In the genomic region with DNA sequence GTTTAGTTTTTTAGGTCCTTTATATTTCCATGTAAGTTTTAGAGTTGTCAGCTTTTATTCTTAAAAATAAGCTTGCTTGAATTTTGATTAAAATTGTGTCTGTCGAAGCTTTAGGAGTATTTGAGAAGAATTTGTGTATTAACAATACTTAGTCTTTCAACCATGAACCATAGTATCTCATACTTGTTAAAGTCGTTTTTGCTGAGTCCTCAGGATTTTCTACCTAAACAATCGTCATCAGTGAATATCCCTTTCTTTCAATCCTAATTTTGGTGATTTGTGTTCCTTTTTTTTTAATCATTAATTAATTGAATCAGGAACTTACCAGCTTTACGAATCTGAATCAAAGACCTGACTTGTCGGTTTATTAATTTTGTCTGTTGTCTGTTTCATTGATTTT, we compare ENCODE assay signal across 16 cellular contexts. TPM values are rescaled to one million over a fixed set of nuclear protein-coding genes. Genes with fewer than 3 reads are reported as not detected.
DNase-seq lines count a peak whose midpoint lies in the region; ATAC-seq, FAIRE-seq and TF ChIP-seq lines count a peak whose summit lies in the region.
"Had no signal": no experiment of that assay in that cellular context is flagged by ENCODE, and none has a peak within 500 bp of the region (broad histone marks: within the 10 kb centered on the region; RNA-seq: fewer than 3 reads in every experiment).

No MANE protein-coding gene starts in this region.

- no peak overlapping the region for H3K27ac ChIP-seq in HepG2 (ENCODE audit: extremely low read length, insufficient read depth, low read length)
- H3K27ac ChIP-seq in right lobe of liver = no peak overlapping the region
- H3K27ac ChIP-seq: C4-2B had no signal

- H3K36me3 Mint-ChIP-seq in activated T-helper 1 cell treated with anti-CD3 and anti-CD28 coated beads, Interleukin-12 subunit alpha, Interleukin-12 subunit beta, Interleukin-2, Interleukin-4 antibody, amounts not matched to agents 30 ng/mL and 10 ng/mL and 1 ng/mL, durations not matched to agents 14 hours and 24 hours and 36 hours (ENCODE audit: low read depth) = peaks cover 47% of the 10 kb centered on the region
- H3K36me3 Mint-ChIP-seq in glutamatergic neuron (ENCODE audit: unreplicated experiment) = no peaks in the 10 kb centered on the region

- H2AFZ ChIP-seq in HepG2 (ENCODE audit: low read length) = no peak overlapping the region
- H2AFZ ChIP-seq: GM23338 had no signal

- H3K9me3 ChIP-seq in HepG2 (ENCODE audit: low read length) = no peaks in the 10 kb centered on the region
- H3K9me3 ChIP-seq in right lobe of liver = no peaks in the 10 kb centered on the region
- H3K9me3 ChIP-seq: Caco-2 had no signal

- H3K4me1 ChIP-seq in HepG2 (ENCODE audit: insufficient read depth, low read length) = no peaks in the 10 kb centered on the region
- peaks cover 0 to 2% (median 0%) of the 10 kb centered on the region in 4 donors for H3K4me1 ChIP-seq in right lobe of liver
- H3K4me1 ChIP-seq: Caco-2 had no signal

- intact Hi-C loops in HepG2 (cut with micrococcal nuclease; ENCODE audit: unreplicated experiment) = no loop called here
- intact Hi-C loops in right lobe of liver (cut with DNase I) = no loop called here
- intact Hi-C loops in activated T-helper 1 cell treated with anti-CD3 and anti-CD28 coated beads, Interleukin-12 subunit alpha, Interleukin-12 subunit beta, Interleukin-2, Interleukin-4 antibody, amounts not matched to agents 30 ng/mL and 10 ng/mL and 1 ng/mL, durations not matched to agents 14 hours and 24 hours and 36 hours (cut with micrococcal nuclease) = no loop called here

- peaks cover 65% of the 10 kb centered on the region for H3K79me2 ChIP-seq in HepG2 (ENCODE audit: insufficient read depth, low read length)

- DNase-seq in HepG2 (ENCODE audit: low spot score) (no peak), right lobe of liver (no peak), GM19239 (ENCODE audit: insufficient read length, low spot score) (no peak), glutamatergic neuron (no peak), NCI-H1105 treated with DMSO at 0.1 percent for 48 hours (lab: John Stamatoyannopoulos, UW) (no peak)
- DNase-seq in activated T-helper 1 cell treated with anti-CD3 and anti-CD28 coated beads, Interleukin-12 subunit alpha, Interleukin-12 subunit beta, Interleukin-2, Interleukin-4 antibody, amounts not matched to agents 30 ng/mL and 10 ng/mL and 1 ng/mL, durations not matched to agents 14 hours and 24 hours and 36 hours (ENCODE audit: low spot score) = no peak
- DNase-seq: ACHN; Caco-2; CD4-positive, alpha-beta T cell; HCEC 1CT had no signal

- no peak overlapping the region for H3K9ac ChIP-seq in HepG2 (ENCODE audit: insufficient read depth, low read depth, low read length)

- peaks cover 6% of the 10 kb centered on the region; the same call in 1 of the 2 replicates for H4K20me1 ChIP-seq in HepG2 (ENCODE audit: insufficient read depth, low read length)

- H3K36me3 ChIP-seq in HepG2 (replicated peaks in 1 of 2; ENCODE audit: control insufficient read depth in 1 of 2, insufficient read depth in 2 of 2, low read length in 2 of 2) (peaks cover 5 to 36% of the 10 kb centered on the region in 2 experiments), right lobe of liver (peaks cover 0 to 10% (median 0%) of the 10 kb centered on the region in 4 donors)

- H3K4me1 Mint-ChIP-seq in activated T-helper 1 cell treated with anti-CD3 and anti-CD28 coated beads, Interleukin-12 subunit alpha, Interleukin-12 subunit beta, Interleukin-2, Interleukin-4 antibody, amounts not matched to agents 30 ng/mL and 10 ng/mL and 1 ng/mL, durations not matched to agents 14 hours and 24 hours and 36 hours (ENCODE audit: low read depth) = peaks cover 46% of the 10 kb centered on the region
- H3K4me1 Mint-ChIP-seq in glutamatergic neuron (ENCODE audit: low read depth, unreplicated experiment) = no peaks in the 10 kb centered on the region

- POLR2A ChIA-PET in HepG2 (lab: Yijun Ruan, JAX) = interaction anchor here (2.4 kb wide), 1 partner anchor 19 kb away, joined by 8 read pairs; the partner anchor contains the start of gene CAND1

- H3K9me3 Mint-ChIP-seq in activated T-helper 1 cell treated with anti-CD3 and anti-CD28 coated beads, Interleukin-12 subunit alpha, Interleukin-12 subunit beta, Interleukin-2, Interleukin-4 antibody, amounts not matched to agents 30 ng/mL and 10 ng/mL and 1 ng/mL, durations not matched to agents 14 hours and 24 hours and 36 hours = peaks cover 3% of the 10 kb centered on the region
- H3K9me3 Mint-ChIP-seq in glutamatergic neuron (ENCODE audit: unreplicated experiment) = no peaks in the 10 kb centered on the region
- H3K9me3 Mint-ChIP-seq: CD4-positive, alpha-beta T cell; GM23338 had no signal

- no peaks in the 10 kb centered on the region for H3K27me3 Mint-ChIP-seq in activated T-helper 1 cell treated with anti-CD3 and anti-CD28 coated beads, Interleukin-12 subunit alpha, Interleukin-12 subunit beta, Interleukin-2, Interleukin-4 antibody, amounts not matched to agents 30 ng/mL and 10 ng/mL and 1 ng/mL, durations not matched to agents 14 hours and 24 hours and 36 hours (ENCODE audit: insufficient read depth)
- H3K27me3 Mint-ChIP-seq in glutamatergic neuron (ENCODE audit: unreplicated experiment) = no peaks in the 10 kb centered on the region
- H3K27me3 Mint-ChIP-seq: CD4-positive, alpha-beta T cell had no signal

- ATAC-seq in HepG2 (no peak), right lobe of liver (no peak), HG02981 (IDR thresholded peaks at IDR 0.05; ENCODE audit: unreplicated experiment) (no peak)
- ATAC-seq: GM23338 had no signal

- TF ChIP-seq EP300 in HepG2 (IDR thresholded peaks at IDR 0.05; ENCODE audit: low read depth in 2 of 2, low read length in 2 of 2) (no peak), HepG2 (CRISPR knock-in tag; IDR thresholded peaks at IDR 0.05; ENCODE audit: borderline replicate concordance) (no peak)

- CTCF ChIA-PET in HepG2 (lab: Yijun Ruan, JAX; ENCODE audit: low intra/inter-chr PET ratio, low total read pairs) = no interaction called here

- 99% methylated on average over 5 of the region's 5 CpGs for WGBS in HepG2 (ENCODE audit: low lambda C conversion rate)
- 77% methylated on average over 5 of the region's 5 CpGs for WGBS in right lobe of liver (ENCODE audit: insufficient coverage, low coverage, low lambda C conversion rate, missing lambda C conversion rate)

- H3K4me2 ChIP-seq in HepG2 (ENCODE audit: low read depth, low read length) = no peak overlapping the region
- H3K4me2 ChIP-seq: GM23338 had no signal

- FAIRE-seq in HepG2 (lab: Jason Lieb, UNC) (no peak), GM19239 (lab: Jason Lieb, UNC) (peak; percentile 33)
- FAIRE-seq: G401.6, GM18507, HTR-8/SVneo had no signal

- TF ChIP-seq CTCF in HepG2 (CRISPR knock-in tag; IDR thresholded peaks at IDR 0.05) (no peak), right lobe of liver (IDR thresholded peaks at IDR 0.05) (no peak), glutamatergic neuron (IDR thresholded peaks at IDR 0.05; ENCODE audit: partially characterized antibody, unreplicated experiment) (no peak)

- BruUV-seq in HepG2 (replicated peaks; lab: Mats Ljungman, UMichigan) = no TSS peak

- no peak overlapping the region for H3K4me3 Mint-ChIP-seq in activated T-helper 1 cell treated with anti-CD3 and anti-CD28 coated beads, Interleukin-12 subunit alpha, Interleukin-12 subunit beta, Interleukin-2, Interleukin-4 antibody, amounts not matched to agents 30 ng/mL and 10 ng/mL and 1 ng/mL, durations not matched to agents 14 hours and 24 hours and 36 hours
- no peak overlapping the region for H3K4me3 Mint-ChIP-seq in glutamatergic neuron (ENCODE audit: unreplicated experiment)
- H3K4me3 Mint-ChIP-seq: CD4-positive, alpha-beta T cell; GM23338 had no signal

- no peak overlapping the region for H3K4me3 ChIP-seq in HepG2 (replicated peaks in 1 of 3; ENCODE audit: insufficient read depth in 1 of 3, low read depth in 2 of 3, low read length in 3 of 3)
- H3K4me3 ChIP-seq in right lobe of liver = no peak overlapping the region
- H3K4me3 ChIP-seq: GM23338 had no signal

- peak overlapping the region; percentile 48 for H3K27ac Mint-ChIP-seq in activated T-helper 1 cell treated with anti-CD3 and anti-CD28 coated beads, Interleukin-12 subunit alpha, Interleukin-12 subunit beta, Interleukin-2, Interleukin-4 antibody, amounts not matched to agents 30 ng/mL and 10 ng/mL and 1 ng/mL, durations not matched to agents 14 hours and 24 hours and 36 hours
- no peak overlapping the region for H3K27ac Mint-ChIP-seq in glutamatergic neuron (ENCODE audit: unreplicated experiment)
- H3K27ac Mint-ChIP-seq: GM23338 had no signal

- no peak for TF ChIP-seq RAD21 in HepG2 (CRISPR knock-in tag; IDR thresholded peaks at IDR 0.05)

- no peak for TF ChIP-seq POLR2A in HepG2 (IDR thresholded peaks at IDR 0.05; ENCODE audit: insufficient read depth in 1 of 2, low read depth in 2 of 2, low read length in 2 of 2)
- TF ChIP-seq POLR2A in right lobe of liver (IDR thresholded peaks at IDR 0.05) = no peak

- in situ Hi-C loops in HepG2 (cut with HindIII; ENCODE audit: extremely low pct_ligation_motif_present, low pct_unique_long_range_greater_than_20kb) = no loop called here

- H3K27me3 ChIP-seq in HepG2 (ENCODE audit: control insufficient read depth in 1 of 2, insufficient read depth in 2 of 2, low read length in 2 of 2) (no peaks in the 10 kb centered on the region), right lobe of liver (no peaks in the 10 kb centered on the region)

RNA-seq across cellular contexts. Expression of gene CAND1, which starts 18.2 kb away (rescaled TPM):
- total RNA-seq in HepG2 (2016; rRNA removed; fragmentation: Illumina TruSeq; extraction: Trizol) (138 and 241 TPM in 2 replicates), right lobe of liver (10 to 100 TPM; 29.3 to 64.4 (median 57.6) TPM), glutamatergic neuron (ENCODE audit: unreplicated experiment) (195 TPM)
- total RNA-seq in HepG2 (2016; cell fraction: cytosol; rRNA removed; fragmentation: Illumina TruSeq; extraction: Trizol; ENCODE audit: low read depth) = 6.2 and 6.5 TPM in 2 replicates
- 141 and 235 TPM in 2 replicates for total RNA-seq in HepG2 (2016; cell fraction: insoluble cytoplasmic fraction; rRNA removed; fragmentation: Illumina TruSeq; extraction: Trizol)
- total RNA-seq in HepG2 (2016; cell fraction: membrane; rRNA removed; fragmentation: Illumina TruSeq; extraction: Trizol) = 43.2 and 45.5 TPM in 2 replicates
- 120 and 125 TPM in 2 replicates for total RNA-seq in HepG2 (2016; cell fraction: nucleus; rRNA removed; fragmentation: Illumina TruSeq; extraction: Trizol)
- 39.2 and 56.2 TPM in 2 replicates for polyA plus RNA-seq in HepG2 (2011; rRNA removed)
- polyA plus RNA-seq in HepG2 (2011; cell fraction: cytosol; rRNA removed) = 13.0 and 22.8 TPM in 2 replicates
- polyA plus RNA-seq in HepG2 (2011; cell fraction: nucleus; rRNA removed) = 25.8 and 28.3 TPM in 2 replicates
- polyA plus RNA-seq in HepG2 (2012) = 44.9 and 55.6 TPM in 2 replicates
- polyA plus RNA-seq in HepG2 (2016; cell fraction: cytosol; fragmentation: Illumina TruSeq; extraction: Trizol; ENCODE audit: low read depth) = 2.3 and 3.2 TPM in 2 replicates
- polyA plus RNA-seq in HepG2 (2016; cell fraction: insoluble cytoplasmic fraction; fragmentation: Illumina TruSeq; extraction: Trizol; ENCODE audit: low read depth) = 90.7 and 101 TPM in 2 replicates
- polyA plus RNA-seq in HepG2 (2016; cell fraction: membrane; fragmentation: Illumina TruSeq; extraction: Trizol; ENCODE audit: low read depth) = 8.6 and 11.2 TPM in 2 replicates
- 71.6 and 74.8 TPM in 2 replicates for polyA plus RNA-seq in HepG2 (2016; cell fraction: nucleus; fragmentation: Illumina TruSeq; extraction: Trizol; ENCODE audit: insufficient read depth, low read depth)
- polyA minus RNA-seq in HepG2 (2011; rRNA and poly(A)+ RNA removed; ENCODE audit: low replicate concordance) = 52.6 and 81.8 TPM in 2 replicates
- polyA minus RNA-seq in HepG2 (2011; cell fraction: cytosol; rRNA and poly(A)+ RNA removed) = 51.5 and 58.3 TPM in 2 replicates
- 143 and 156 TPM in 2 replicates for polyA minus RNA-seq in HepG2 (2011; cell fraction: nucleus; rRNA and poly(A)+ RNA removed)
- 185 and 209 TPM in 2 replicates for total RNA-seq in activated T-helper 1 cell treated with anti-CD3 and anti-CD28 coated beads, Interleukin-12 subunit alpha, Interleukin-12 subunit beta, Interleukin-2, Interleukin-4 antibody, amounts not matched to agents 30 ng/mL and 10 ng/mL and 1 ng/mL, durations not matched to agents 14 hours and 24 hours and 36 hours
